Comparison of ENCODE assay signal across 16 cellular contexts in the genomic region with DNA sequence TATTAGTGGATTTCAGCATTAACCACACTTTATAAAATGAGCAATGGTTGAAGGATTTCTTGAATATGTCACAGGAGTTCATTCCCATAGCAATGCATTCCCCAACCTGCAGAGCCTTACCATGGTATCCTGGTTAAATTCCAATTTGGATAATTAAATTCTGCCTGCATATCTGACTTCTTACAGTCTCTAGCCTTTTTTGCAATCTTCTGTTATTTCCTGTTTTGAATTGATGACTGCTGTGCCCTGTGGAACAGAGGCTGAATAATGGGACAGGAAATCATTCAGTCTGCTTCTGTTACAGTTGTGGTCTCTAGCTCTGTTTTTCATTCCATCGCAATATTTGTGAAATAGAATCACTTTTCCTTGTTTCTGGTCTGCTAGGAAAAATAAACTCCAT.
DNase-seq lines count a peak whose midpoint lies in the region; ATAC-seq and TF ChIP-seq lines count a peak whose summit lies in the region.
"Had no signal": no experiment of that assay in that cellular context is flagged by ENCODE, and none has a peak within 500 bp of the region (broad histone marks: within the 10 kb centered on the region; RNA-seq: fewer than 3 reads in every experiment).

No MANE protein-coding gene starts in this region.

- BruUV-seq in IMR-90 (replicated peaks; lab: Mats Ljungman, UMichigan) = no TSS peak

- CTCF ChIA-PET in IMR-90 (lab: Yijun Ruan, JAX) = interaction anchor here (1.1 kb wide), 1 partner anchor 152 kb away, joined by 3 read pairs; no protein-coding TSS in a partner anchor

- H3K4me1 ChIP-seq in IMR-90 (ENCODE audit: control insufficient read depth, insufficient read depth, low read length) = no peaks in the 10 kb centered on the region
- no peaks in the 10 kb centered on the region for H3K4me1 ChIP-seq in tibial nerve
- H3K4me1 ChIP-seq: parathyroid adenoma, transverse colon had no signal

- H2AK5ac ChIP-seq in IMR-90 (ENCODE audit: low read depth, low read length) = no peak overlapping the region

- TF ChIP-seq RAD21 in IMR-90 (IDR thresholded peaks at IDR 0.05; ENCODE audit: low read length) = no peak

- in situ Hi-C loops in IMR-90 (cut with MboI; ENCODE audit: low sequenced_read_pairs) (no loop called here), astrocyte of the cerebellum (cut with HindIII; ENCODE audit: low sequenced_read_pairs) (no loop called here)

- no peak overlapping the region for H2BK15ac ChIP-seq in IMR-90 (ENCODE audit: low read depth, low read length)

- H4K20me1 ChIP-seq in IMR-90 (ENCODE audit: insufficient read depth, low read length) = no peaks in the 10 kb centered on the region

- WGBS in IMR-90 (ENCODE audit: extremely low coverage in 2 of 2, insufficient read length in 1 of 2), 2 experiments = no CpG with 5 or more reads among the region's 1 CpG
- 34 to 38% methylated on average over 1 of the region's 1 CpG for WGBS in tibial nerve, 2 donors

- no peak overlapping the region for H3K14ac ChIP-seq in IMR-90 (replicated peaks; ENCODE audit: low read depth, low read length)

- H3K9me3 ChIP-seq in IMR-90 (ENCODE audit: control insufficient read depth, insufficient read depth, low read length) (no peaks in the 10 kb centered on the region), tibial nerve (no peaks in the 10 kb centered on the region)
- H3K9me3 ChIP-seq: transverse colon had no signal

- POLR2A ChIA-PET in IMR-90 (lab: Charles Lee; ENCODE audit: unreplicated experiment) = no interaction called here

- H2BK120ac ChIP-seq in IMR-90 (ENCODE audit: low read depth, low read length) = no peak overlapping the region

- no peak overlapping the region for H2BK20ac ChIP-seq in IMR-90 (ENCODE audit: low read depth, low read length)

- intact Hi-C loops in IMR-90 (cut with micrococcal nuclease) (no loop called here), left colon (cut with DNase I, micrococcal nuclease) (no loop called here)

- dilution Hi-C loops in IMR-90 (cut with HindIII; ENCODE audit: low sequenced_read_pairs, unreplicated experiment) = no loop called here

- TF ChIP-seq EP300 in tibial nerve (IDR thresholded peaks at IDR 0.05) = no peak

- no peak overlapping the region for H2AK9ac ChIP-seq in IMR-90 (replicated peaks; ENCODE audit: low read depth, low read length, poor library complexity)

- H2BK5ac ChIP-seq in IMR-90 (ENCODE audit: low read depth, low read length, poor library complexity, severe bottlenecking) = no peak overlapping the region

- no peak overlapping the region for H3K18ac ChIP-seq in IMR-90 (ENCODE audit: low read depth, low read length)

- no peak overlapping the region for H3K4me3 ChIP-seq in AG10803 (ENCODE audit: low read length)
- H3K4me3 ChIP-seq in IMR-90 (ENCODE audit: insufficient read depth, low read depth, low read length) = no peak overlapping the region
- H3K4me3 ChIP-seq in astrocyte of the cerebellum (ENCODE audit: low read depth, low read length) = no peak overlapping the region
- no peak overlapping the region for H3K4me3 ChIP-seq in tibial nerve
- H3K4me3 ChIP-seq: transverse colon had no signal

- DNase-seq in AG10803 (ENCODE audit: low read depth) = peak; percentile 18
- peak; percentile 86 for DNase-seq in IMR-90
- DNase-seq in astrocyte of the cerebellum (ENCODE audit: low read depth) = peak; percentile 93
- peak; percentile 2 for DNase-seq in kidney tubule cell (ENCODE audit: low spot score)
- DNase-seq in tibial nerve (ENCODE audit: low spot score in 2 of 2) = no peak
- no peak for DNase-seq in T-helper 2 cell
- DNase-seq in left colon = no peak
- DNase-seq: activated CD8-positive, alpha-beta memory T cell treated with anti-CD3 and anti-CD28 coated beads, Interleukin-2, amount 10 ng/mL, durations not matched to agents 7 days and 5 days; activated naive CD4-positive, alpha-beta T cell treated with anti-CD3 and anti-CD28 coated beads, Interleukin-2, amount 10 ng/mL, durations not matched to agents 7 days and 5 days; DMS79; Karpas-422; NCI-H1694; transverse colon had no signal

- H3K9ac ChIP-seq in IMR-90 (ENCODE audit: low read depth, low read length) = no peak overlapping the region
- H3K9ac ChIP-seq: parathyroid adenoma had no signal

- TF ChIP-seq CTCF in AG10803 (conservative IDR thresholded peaks at IDR 0.05; ENCODE audit: low read length) = no peak
- no peak for TF ChIP-seq CTCF in IMR-90 (conservative IDR thresholded peaks at IDR 0.05; ENCODE audit: low read depth, low read length)
- TF ChIP-seq CTCF in astrocyte of the cerebellum (IDR thresholded peaks at IDR 0.05; ENCODE audit: low read depth, low read length, missing control alignments) = no peak
- TF ChIP-seq CTCF in tibial nerve (IDR thresholded peaks at IDR 0.05) = no peak

- H2AFZ ChIP-seq in IMR-90 (replicated peaks; ENCODE audit: low read length, poor library complexity) = no peak overlapping the region
- H2AFZ ChIP-seq: parathyroid adenoma had no signal

- H3K56ac ChIP-seq in IMR-90 (ENCODE audit: extremely low read depth, insufficient read depth, low read length) = no peak overlapping the region

- no peaks in the 10 kb centered on the region for H3K27me3 ChIP-seq in IMR-90 (ENCODE audit: control insufficient read depth, insufficient read depth, low read length)
- no peaks in the 10 kb centered on the region for H3K27me3 ChIP-seq in tibial nerve
- H3K27me3 ChIP-seq: transverse colon had no signal

- no peaks in the 10 kb centered on the region for H3K9me1 ChIP-seq in IMR-90 (ENCODE audit: insufficient read depth, low read length)

- H3K27ac ChIP-seq in IMR-90 (ENCODE audit: insufficient read depth, low read length) (no peak overlapping the region), tibial nerve (no peak overlapping the region)
- H3K27ac ChIP-seq: parathyroid adenoma, transverse colon, VCaP had no signal

- no peak overlapping the region for H3K4ac ChIP-seq in IMR-90 (ENCODE audit: low read depth, low read length)

- H3K36me3 ChIP-seq in IMR-90 (ENCODE audit: control insufficient read depth, insufficient read depth, low read length) (no peaks in the 10 kb centered on the region), tibial nerve (no peaks in the 10 kb centered on the region)
- H3K36me3 ChIP-seq: transverse colon had no signal

- no peak overlapping the region for H3K23ac ChIP-seq in IMR-90 (ENCODE audit: low read depth, low read length)

- TF ChIP-seq POLR2A in IMR-90 (IDR thresholded peaks at IDR 0.05; ENCODE audit: low read depth, low read length) (no peak), tibial nerve (IDR thresholded peaks at IDR 0.05) (no peak)

- peak; percentile 87 for ATAC-seq in IMR-90 (ENCODE audit: low read depth)
- ATAC-seq in left colon = no peak
- no peak for ATAC-seq in GM21737 (IDR thresholded peaks at IDR 0.05; ENCODE audit: unreplicated experiment)
- ATAC-seq: activated CD8-positive, alpha-beta memory T cell treated with anti-CD3 and anti-CD28 coated beads, Interleukin-2, amount 10 ng/mL, durations not matched to agents 7 days and 5 days had no signal

- H4K5ac ChIP-seq in IMR-90 (ENCODE audit: low read depth, low read length) = no peak overlapping the region

- no peak overlapping the region for H4K91ac ChIP-seq in IMR-90 (ENCODE audit: insufficient read depth, low read depth, low read length)

- no peak overlapping the region for H4K8ac ChIP-seq in IMR-90 (ENCODE audit: low read depth in 2 of 2, low read length in 2 of 2)

- H3K79me1 ChIP-seq in IMR-90 (ENCODE audit: low read depth in 1 of 2, low read length in 2 of 2) = no peaks in the 10 kb centered on the region

- H3K4me2 ChIP-seq in IMR-90 (ENCODE audit: low read depth, low read length) = peak overlapping the region; percentile 23; the same call in 1 of the 2 replicates

TF ChIP-seq in IMR-90, 13 proteins besides CTCF, POLR2A, EP300 and RAD21:
- peak; percentile 70; the same call in 1 of the 2 replicates for TF ChIP-seq CEBPB (IDR thresholded peaks at IDR 0.05; ENCODE audit: low read depth, low read length)
- no peak for TF ChIP-seq CHD1 (IDR thresholded peaks at IDR 0.05; ENCODE audit: low read depth, low read length)

Comparison
In these comparisons a context has a peak if more than half of its experiments do, and no peak if none do; other contexts are left out.
1. DNase-seq: peak in AG10803 (single experiment), IMR-90 (single experiment), astrocyte of the cerebellum (single experiment) and kidney tubule cell (single experiment); none in tibial nerve (0 of 2), T-helper 2 cell (0 of 5) and left colon (0 of 2).